In the genomic region with DNA sequence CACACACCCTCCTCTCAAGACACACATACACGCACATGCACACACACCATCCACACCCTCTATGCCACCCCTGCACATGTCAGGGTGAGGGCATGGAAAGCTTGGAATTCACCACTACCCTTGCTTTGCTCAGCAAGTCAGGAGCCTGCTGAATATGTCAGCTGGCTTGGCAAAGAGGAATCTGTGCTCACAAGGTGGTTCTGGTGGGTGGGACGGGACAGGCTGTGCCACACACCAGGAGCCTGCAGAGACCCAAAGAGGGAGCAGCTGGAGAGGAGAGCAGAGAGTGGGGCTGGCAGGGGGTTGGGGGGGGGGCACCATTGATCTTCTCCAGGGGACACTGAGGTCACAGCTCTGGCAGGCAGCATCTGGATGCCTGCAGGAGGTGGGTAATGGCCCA, we compare ENCODE assay signal across 21 cellular contexts. TPM values are rescaled to one million over a fixed set of nuclear protein-coding genes. Genes with fewer than 3 reads are reported as not detected.
A peak's percentile ranks its signal among the peaks of the same experiment; 100 is the strongest.
DNase-seq lines count a peak whose midpoint lies in the region; ATAC-seq and TF ChIP-seq lines count a peak whose summit lies in the region.
"Had no signal": no experiment of that assay in that cellular context is flagged by ENCODE, and none has a peak within 500 bp of the region (broad histone marks: within the 10 kb centered on the region; RNA-seq: fewer than 3 reads in every experiment).

No MANE protein-coding gene starts in this region.

- no peaks in the 10 kb centered on the region for H3K27me3 ChIP-seq in BE2C
- H3K27me3 ChIP-seq: Peyer's patch had no signal

- peaks cover 46% of the 10 kb centered on the region for H3K4me1 ChIP-seq in BE2C
- H3K4me1 ChIP-seq: Peyer's patch had no signal

- H3K9me3 Mint-ChIP-seq in natural killer cell, result no peaks in the 10 kb centered on the region
- H3K9me3 Mint-ChIP-seq in activated T-cell treated with anti-CD3 and anti-CD28 coated beads, Interleukin-2, amount 50 U/mL, for 72 hours, result no peaks in the 10 kb centered on the region
- H3K9me3 Mint-ChIP-seq: activated naive CD8-positive, alpha-beta T cell treated with anti-CD3 and anti-CD28 coated beads, Interleukin-2, amount 50 U/mL, for 24 hours; CD4-positive, CD25-positive, alpha-beta regulatory T cell had no signal

- H3K9me3 ChIP-seq in BE2C, result no peaks in the 10 kb centered on the region
- H3K9me3 ChIP-seq: Peyer's patch had no signal

- H3K4me1 Mint-ChIP-seq in natural killer cell, result peaks cover 12 to 17% of the 10 kb centered on the region in 2 donors
- H3K4me1 Mint-ChIP-seq in activated T-cell treated with anti-CD3 and anti-CD28 coated beads, Interleukin-2, amount 50 U/mL, for 72 hours (ENCODE audit: low read depth), result no peaks in the 10 kb centered on the region
- H3K4me1 Mint-ChIP-seq: activated naive CD8-positive, alpha-beta T cell treated with anti-CD3 and anti-CD28 coated beads, Interleukin-2, amount 50 U/mL, for 24 hours; CD4-positive, CD25-positive, alpha-beta regulatory T cell had no signal

- H3K4me3 ChIP-seq in BE2C (ENCODE audit: low read depth, low read length), result no peak overlapping the region
- H3K4me3 ChIP-seq: Peyer's patch had no signal

- TF ChIP-seq CTCF in BE2C (IDR thresholded peaks at IDR 0.05; ENCODE audit: low read depth, low read length) (no peak), natural killer cell (IDR thresholded peaks at IDR 0.05) (no peak)

- H3K4me3 Mint-ChIP-seq in natural killer cell, result no peak overlapping the region
- no peak overlapping the region for H3K4me3 Mint-ChIP-seq in activated T-cell treated with anti-CD3 and anti-CD28 coated beads, Interleukin-2, amount 50 U/mL, for 72 hours
- H3K4me3 Mint-ChIP-seq: activated CD8-positive, alpha-beta T cell treated with anti-CD3 and anti-CD28 coated beads, Interleukin-2, amount 10 ng/mL, durations not matched to agents 7 days and 5 days; activated naive CD8-positive, alpha-beta T cell treated with anti-CD3 and anti-CD28 coated beads, Interleukin-2, amount 50 U/mL, for 24 hours; CD4-positive, CD25-positive, alpha-beta regulatory T cell; T-helper 17 cell had no signal

- no peaks in the 10 kb centered on the region for H3K36me3 ChIP-seq in BE2C
- H3K36me3 ChIP-seq: Peyer's patch had no signal

- intact Hi-C loops in left cardiac atrium (cut with DNase I) (no loop called here), natural killer cell (cut with micrococcal nuclease) (no loop called here)

- H3K27ac Mint-ChIP-seq in natural killer cell, result no peak overlapping the region
- no peak overlapping the region for H3K27ac Mint-ChIP-seq in activated T-cell treated with anti-CD3 and anti-CD28 coated beads, Interleukin-2, amount 50 U/mL, for 72 hours
- H3K27ac Mint-ChIP-seq: activated CD8-positive, alpha-beta T cell treated with anti-CD3 and anti-CD28 coated beads, Interleukin-2, amount 10 ng/mL, durations not matched to agents 7 days and 5 days; activated naive CD8-positive, alpha-beta T cell treated with anti-CD3 and anti-CD28 coated beads, Interleukin-2, amount 50 U/mL, for 24 hours; CD4-positive, CD25-positive, alpha-beta regulatory T cell; T-helper 17 cell had no signal

- peak; percentile 5 to 36 for ATAC-seq in left cardiac atrium
- no peak for ATAC-seq in natural killer cell
- no peak for ATAC-seq in HG03457 (IDR thresholded peaks at IDR 0.05; ENCODE audit: unreplicated experiment)
- no peak for ATAC-seq in GM18520 (IDR thresholded peaks at IDR 0.05; ENCODE audit: unreplicated experiment)
- no peak for ATAC-seq in activated T-cell treated with anti-CD3 and anti-CD28 coated beads, Interleukin-2, amount 50 U/mL, for 72 hours (replicated peaks in 1 of 2)
- ATAC-seq: activated CD8-positive, alpha-beta T cell treated with anti-CD3 and anti-CD28 coated beads, Interleukin-2, amount 10 ng/mL, durations not matched to agents 7 days and 5 days; activated naive CD8-positive, alpha-beta T cell treated with anti-CD3 and anti-CD28 coated beads, Interleukin-2, amount 50 U/mL, for 24 hours; T-helper 17 cell had no signal

- peak; percentile 81 for DNase-seq in BE2C
- DNase-seq in SK-N-DZ (ENCODE audit: low spot score), result peak; percentile 70
- DNase-seq in left cardiac atrium, result no peak
- DNase-seq in putamen (ENCODE audit: low spot score), result peak; percentile 70
- no peak for DNase-seq in natural killer cell
- DNase-seq in activated T-cell treated with anti-CD3 and anti-CD28 coated beads, Interleukin-2, amount 50 U/mL, for 72 hours, result no peak
- DNase-seq: activated CD8-positive, alpha-beta T cell treated with anti-CD3 and anti-CD28 coated beads, Interleukin-2, amount 10 ng/mL, durations not matched to agents 7 days and 5 days; activated gamma-delta T cell; activated naive CD8-positive, alpha-beta T cell treated with anti-CD3 and anti-CD28 coated beads, Interleukin-2, amount 50 U/mL, for 24 hours; activated T-cell treated with anti-CD3 and anti-CD28 coated beads for 4 hours; CD4-positive, CD25-positive, alpha-beta regulatory T cell; effector CD4-positive, alpha-beta T cell; foreskin melanocyte; IMR-90; NCI-H1092; NCI-H2081 treated with DMSO at 0.1 percent for 48 hours; NCI-H510A treated with DMSO at 0.1 percent for 48 hours; Peyer's patch; T-helper 17 cell had no signal

- H3K27me3 Mint-ChIP-seq in natural killer cell (ENCODE audit: low read depth in 2 of 2), result peaks cover 13 to 16% of the 10 kb centered on the region in 2 donors
- H3K27me3 Mint-ChIP-seq in activated T-cell treated with anti-CD3 and anti-CD28 coated beads, Interleukin-2, amount 50 U/mL, for 72 hours (ENCODE audit: low read depth), result peaks cover 14% of the 10 kb centered on the region

- no peaks in the 10 kb centered on the region for H3K36me3 Mint-ChIP-seq in natural killer cell
- no peaks in the 10 kb centered on the region for H3K36me3 Mint-ChIP-seq in activated T-cell treated with anti-CD3 and anti-CD28 coated beads, Interleukin-2, amount 50 U/mL, for 72 hours (ENCODE audit: insufficient read depth in 2 of 2)
- H3K36me3 Mint-ChIP-seq: CD4-positive, CD25-positive, alpha-beta regulatory T cell had no signal

RNA-seq across cellular contexts. Expression of a gene that starts 48.7 kb away (rescaled TPM):
- 108 TPM for polyA plus RNA-seq in BE2C (2012; ENCODE audit: insufficient read depth, insufficient read length, low read depth)
- polyA plus RNA-seq in SK-N-DZ (2014; cell fraction: cytosol; rRNA removed), result 142 and 156 TPM in 2 replicates
- 256 and 322 TPM in 2 replicates for polyA plus RNA-seq in SK-N-DZ (2014; cell fraction: nucleus; rRNA removed)
- total RNA-seq in left cardiac atrium (100 to 1,000 TPM; 121 to 153 TPM), natural killer cell (not detected)
- total RNA-seq in activated T-cell treated with anti-CD3 and anti-CD28 coated beads, Interleukin-2, amount 50 U/mL, for 72 hours, result 1 to 10 TPM; 5.2 TPM
- total RNA-seq: activated CD8-positive, alpha-beta T cell treated with anti-CD3 and anti-CD28 coated beads, Interleukin-2, amount 10 ng/mL, durations not matched to agents 7 days and 5 days had no signal

RNA-seq across cellular contexts. Expression of a gene that starts 59.0 kb away (rescaled TPM):
- 14.4 TPM for polyA plus RNA-seq in BE2C (2012; ENCODE audit: insufficient read depth, insufficient read length, low read depth)
- polyA plus RNA-seq in SK-N-DZ (2014; cell fraction: cytosol; rRNA removed), result 32.9 and 35.8 TPM in 2 replicates
- polyA plus RNA-seq in SK-N-DZ (2014; cell fraction: nucleus; rRNA removed), result 22.8 and 24.5 TPM in 2 replicates
- total RNA-seq in left cardiac atrium (1 to 10 TPM; 5.0 to 5.6 TPM), natural killer cell (1 to 10 TPM; 1.4 to 3.5 (median 2.2) TPM)
- 10 to 100 TPM; 18.1 to 23.9 TPM for total RNA-seq in activated T-cell treated with anti-CD3 and anti-CD28 coated beads, Interleukin-2, amount 50 U/mL, for 72 hours

Comparison
In these comparisons a context has a peak if more than half of its experiments do, and no peak if none do; other contexts are left out.
1. DNase-seq: peak in BE2C (single experiment), SK-N-DZ (single experiment) and putamen (single experiment); none in left cardiac atrium (single experiment), natural killer cell (single experiment) and activated T-cell treated with anti-CD3 and anti-CD28 coated beads, Interleukin-2, amount 50 U/mL, for 72 hours (0 of 2).
2. ATAC-seq: peak in left cardiac atrium (2 of 2); none in natural killer cell (0 of 3), HG03457 (single experiment), GM18520 (single experiment) and activated T-cell treated with anti-CD3 and anti-CD28 coated beads, Interleukin-2, amount 50 U/mL, for 72 hours (0 of 2).
3. RNA of a gene that starts 48.7 kb away (total RNA-seq): 121 to 153 TPM in left cardiac atrium; 5.2 TPM in activated T-cell treated with anti-CD3 and anti-CD28 coated beads, Interleukin-2, amount 50 U/mL, for 72 hours and not detected in natural killer cell; every median in the first group is over 10 times any median in the second.